In genomic region chr2:156589381-156590079, GRCh38 we compare ENCODE assay signal across 8 cellular contexts.
DNase-seq lines count a peak whose midpoint lies in the region; ATAC-seq, FAIRE-seq and TF ChIP-seq lines count a peak whose summit lies in the region.

No MANE protein-coding gene starts in this region.

- no peak overlapping the region for H3K4me3 Mint-ChIP-seq in immature natural killer cell

- H3K9me3 Mint-ChIP-seq in immature natural killer cell: no peaks in the 10 kb centered on the region

- peaks cover 2 to 12% of the 10 kb centered on the region in 2 donors for H3K4me1 Mint-ChIP-seq in immature natural killer cell

- FAIRE-seq in D721Med (lab: Jason Lieb, UNC): peak; percentile 80

- peak; percentile 60 for TF ChIP-seq CTCF in D721Med (IDR thresholded peaks at IDR 0.05; ENCODE audit: insufficient read depth, missing control alignments)

- peak; percentile 57 for ATAC-seq in GM18873 (IDR thresholded peaks at IDR 0.05; ENCODE audit: low FRiP score, unreplicated experiment)
- ATAC-seq in HG03108 (IDR thresholded peaks at IDR 0.05; ENCODE audit: unreplicated experiment): peak; percentile 57

- H3K27me3 Mint-ChIP-seq in immature natural killer cell (ENCODE audit: low read depth in 3 of 3): no peaks in the 10 kb centered on the region

- peaks cover 0 to 14% (median 4%) of the 10 kb centered on the region in 3 donors for H3K36me3 Mint-ChIP-seq in immature natural killer cell

- no peak overlapping the region for H3K27ac Mint-ChIP-seq in immature natural killer cell

- no peak for DNase-seq in D721Med (ENCODE audit: insufficient read length, low spot score)
- DNase-seq in NCI-H748 (lab: John Stamatoyannopoulos, UW; ENCODE audit: unreplicated experiment): peak; percentile 63
- peak; percentile 74 for DNase-seq in astrocyte of the hippocampus (ENCODE audit: low read depth, low spot score)
- DNase-seq in immature natural killer cell: peak; percentile 30 to 42 (median 39)
- peak; percentile 30 for DNase-seq in stromal cell of bone marrow (ENCODE audit: low read depth)
- no peak for DNase-seq in HK-2 (ENCODE audit: unreplicated experiment)

Comparison
In these comparisons a context has a peak if more than half of its experiments do, and no peak if none do; other contexts are left out.
1. DNase-seq: peak in NCI-H748 (single experiment), astrocyte of the hippocampus (single experiment), immature natural killer cell (3 of 3) and stromal cell of bone marrow (single experiment); none in D721Med (single experiment) and HK-2 (single experiment).